In the genomic region with DNA sequence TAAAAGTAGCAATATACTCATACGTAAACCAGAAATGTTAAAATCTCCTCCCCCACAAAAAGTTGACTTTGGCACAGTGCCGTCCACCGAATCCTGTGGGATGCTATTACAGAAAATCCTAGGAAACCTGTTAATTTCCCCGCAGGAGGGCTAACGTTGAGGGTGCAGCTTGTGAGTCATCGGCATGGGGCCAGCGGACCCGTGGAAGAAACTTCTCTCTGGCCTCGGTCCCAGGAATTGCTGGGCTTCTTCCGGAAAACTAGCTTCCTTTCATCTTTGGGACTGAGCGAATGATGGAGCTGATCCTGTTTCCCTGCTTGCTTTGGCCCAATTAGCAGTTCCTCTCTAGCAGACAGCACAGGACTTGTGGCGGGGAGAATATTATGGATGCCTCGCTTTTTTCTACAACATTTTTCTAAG, we compare ENCODE assay signal across 8 cellular contexts. TPM values are rescaled to one million over a fixed set of nuclear protein-coding genes. Genes with fewer than 3 reads are reported as not detected.
DNase-seq lines count a peak whose midpoint lies in the region; ATAC-seq and TF ChIP-seq lines count a peak whose summit lies in the region.

No MANE protein-coding gene starts in this region.

- H3K27me3 ChIP-seq in HCT116 (ENCODE audit: insufficient read depth, low read length) (no peaks in the 10 kb centered on the region), hepatocyte (no peaks in the 10 kb centered on the region)

- H3K4me2 ChIP-seq in HCT116 (ENCODE audit: low read length): peak overlapping the region; percentile 70
- H3K4me2 ChIP-seq in hepatocyte: no peak overlapping the region

- RAD21 ChIA-PET in HCT116 (lab: Charles Lee; ENCODE audit: low non-redundant PET in 1 of 2, low total read pairs in 2 of 2, uncharacterized antibody in 2 of 2, unreplicated experiment in 2 of 2): interaction anchor here in 1 of 2 experiments (0.6 kb wide), 1 partner anchor 32 kb away, joined by 3 read pairs; no protein-coding TSS in a partner anchor

- H4K20me1 ChIP-seq in HCT116 (ENCODE audit: insufficient read depth) (no peaks in the 10 kb centered on the region), hepatocyte (ENCODE audit: insufficient read depth, poor library complexity, severe bottlenecking) (no peaks in the 10 kb centered on the region)

- TF ChIP-seq CTCF in HCT116 (IDR thresholded peaks at IDR 0.05 in 2 of 3, conservative IDR thresholded peaks at IDR 0.05 in 1 of 3; ENCODE audit: borderline replicate concordance in 1 of 3, insufficient read depth in 1 of 3, low read depth in 2 of 3, low read length in 2 of 3) (no peak), hepatocyte (IDR thresholded peaks at IDR 0.05; ENCODE audit: poor library complexity) (no peak)

- POLR2A ChIA-PET in HCT116 (lab: Charles Lee): no interaction called here

- H3K79me2 ChIP-seq in HCT116 (ENCODE audit: insufficient read depth, low read length): no peaks in the 10 kb centered on the region
- H3K79me2 ChIP-seq in hepatocyte: no peaks in the 10 kb centered on the region

- peak; percentile 16; the same call in 1 of the 2 replicates for TF ChIP-seq RAD21 in HCT116 (IDR thresholded peaks at IDR 0.05; ENCODE audit: low read depth)

- no TSS peak for BruUV-seq in HCT116 (replicated peaks; lab: Mats Ljungman, UMichigan)

- intact Hi-C loops in HCT116 (cut with micrococcal nuclease): no loop called here
- intact Hi-C loops in activated T-helper 1 cell treated with anti-CD3 and anti-CD28 coated beads, Interleukin-12 subunit alpha, Interleukin-12 subunit beta, Interleukin-2, Interleukin-4 antibody, amounts not matched to agents 30 ng/mL and 10 ng/mL and 1 ng/mL, durations not matched to agents 14 hours and 24 hours and 36 hours (cut with micrococcal nuclease): no loop called here

- H3K27ac ChIP-seq in HCT116 (ENCODE audit: low read depth, low read length): peak overlapping the region; percentile 87
- peak overlapping the region; percentile 71 for H3K27ac ChIP-seq in hepatocyte

- H3K4me3 Mint-ChIP-seq in activated T-helper 1 cell treated with anti-CD3 and anti-CD28 coated beads, Interleukin-12 subunit alpha, Interleukin-12 subunit beta, Interleukin-2, Interleukin-4 antibody, amounts not matched to agents 30 ng/mL and 10 ng/mL and 1 ng/mL, durations not matched to agents 14 hours and 24 hours and 36 hours: no peak overlapping the region

- no peak overlapping the region for H3K27ac Mint-ChIP-seq in activated T-helper 1 cell treated with anti-CD3 and anti-CD28 coated beads, Interleukin-12 subunit alpha, Interleukin-12 subunit beta, Interleukin-2, Interleukin-4 antibody, amounts not matched to agents 30 ng/mL and 10 ng/mL and 1 ng/mL, durations not matched to agents 14 hours and 24 hours and 36 hours

- no peak for TF ChIP-seq POLR2A in HCT116 (IDR thresholded peaks at IDR 0.05; ENCODE audit: borderline replicate concordance, extremely low read depth, insufficient read depth, insufficient read length)

- H3K4me1 Mint-ChIP-seq in activated T-helper 1 cell treated with anti-CD3 and anti-CD28 coated beads, Interleukin-12 subunit alpha, Interleukin-12 subunit beta, Interleukin-2, Interleukin-4 antibody, amounts not matched to agents 30 ng/mL and 10 ng/mL and 1 ng/mL, durations not matched to agents 14 hours and 24 hours and 36 hours (ENCODE audit: low read depth): peaks cover 15% of the 10 kb centered on the region

- H3K36me3 Mint-ChIP-seq in activated T-helper 1 cell treated with anti-CD3 and anti-CD28 coated beads, Interleukin-12 subunit alpha, Interleukin-12 subunit beta, Interleukin-2, Interleukin-4 antibody, amounts not matched to agents 30 ng/mL and 10 ng/mL and 1 ng/mL, durations not matched to agents 14 hours and 24 hours and 36 hours (ENCODE audit: low read depth): no peaks in the 10 kb centered on the region

- H3K9me3 ChIP-seq in HCT116 (ENCODE audit: control insufficient read depth in 1 of 2, insufficient read depth in 1 of 2, low read depth in 1 of 2, low read length in 2 of 2) (peaks cover 4 to 7% of the 10 kb centered on the region in 2 experiments; a peak in 3 of 4 replicates), hepatocyte (ENCODE audit: low read depth) (no peaks in the 10 kb centered on the region)

- H3K27me3 Mint-ChIP-seq in activated T-helper 1 cell treated with anti-CD3 and anti-CD28 coated beads, Interleukin-12 subunit alpha, Interleukin-12 subunit beta, Interleukin-2, Interleukin-4 antibody, amounts not matched to agents 30 ng/mL and 10 ng/mL and 1 ng/mL, durations not matched to agents 14 hours and 24 hours and 36 hours (ENCODE audit: insufficient read depth): peaks cover 16% of the 10 kb centered on the region

- 46% methylated on average over 13 of the region's 13 CpGs for WGBS in hepatocyte (ENCODE audit: low lambda C conversion rate, missing lambda C conversion rate)

- peak; percentile 68 for ATAC-seq in HCT116
- ATAC-seq in HG02981 (IDR thresholded peaks at IDR 0.05; ENCODE audit: unreplicated experiment): no peak
- ATAC-seq in GM21381 (IDR thresholded peaks at IDR 0.05; ENCODE audit: unreplicated experiment): no peak

- peak overlapping the region in 1 of 2 experiments; percentile 27; a peak in 2 of 4 replicates for H3K4me3 ChIP-seq in HCT116 (replicated peaks in 1 of 2; ENCODE audit: low read depth in 1 of 2, low read length in 2 of 2)
- no peak overlapping the region for H3K4me3 ChIP-seq in hepatocyte

- H3K9ac ChIP-seq in HCT116 (ENCODE audit: low read length): no peak overlapping the region

- H3K36me3 ChIP-seq in HCT116 (ENCODE audit: control insufficient read depth in 1 of 2, insufficient read depth in 2 of 2, low read length in 2 of 2) (no peaks in the 10 kb centered on the region), hepatocyte (replicated peaks; ENCODE audit: insufficient read depth, low read depth) (no peaks in the 10 kb centered on the region)

- peaks cover 51 to 64% of the 10 kb centered on the region in 2 experiments for H3K4me1 ChIP-seq in HCT116 (ENCODE audit: control insufficient read depth in 1 of 2, insufficient read depth in 2 of 2, low read length in 2 of 2)
- H3K4me1 ChIP-seq in hepatocyte (ENCODE audit: insufficient read depth): peaks cover 23% of the 10 kb centered on the region

- H3K9me3 Mint-ChIP-seq in activated T-helper 1 cell treated with anti-CD3 and anti-CD28 coated beads, Interleukin-12 subunit alpha, Interleukin-12 subunit beta, Interleukin-2, Interleukin-4 antibody, amounts not matched to agents 30 ng/mL and 10 ng/mL and 1 ng/mL, durations not matched to agents 14 hours and 24 hours and 36 hours: no peaks in the 10 kb centered on the region

- H3K9me2 ChIP-seq in HCT116 (ENCODE audit: insufficient read depth) (no peaks in the 10 kb centered on the region), hepatocyte (replicated peaks; ENCODE audit: insufficient read depth) (no peaks in the 10 kb centered on the region)

- H2AFZ ChIP-seq in HCT116 (ENCODE audit: low read depth, low read length, poor library complexity, severe bottlenecking): peak overlapping the region; percentile 52
- no peak overlapping the region for H2AFZ ChIP-seq in hepatocyte

- CTCF ChIA-PET in HCT116 (lab: Charles Lee): interaction anchor here (1.3 kb wide), 1 partner anchor 58 kb away, joined by 4 read pairs; no protein-coding TSS in a partner anchor

- DNase-seq in HCT116 (ENCODE audit: low read depth, low spot score) (peak; percentile 60), amniotic stem cell (lab: John Stamatoyannopoulos, UW) (peak; percentile 51), hepatocyte (ENCODE audit: low spot score) (peak; percentile 68), stromal cell of bone marrow (ENCODE audit: low read depth) (peak; percentile 93), NOMO-1 (lab: John Stamatoyannopoulos, UW; ENCODE audit: unreplicated experiment in 2 of 2) (no peak)
- no peak for DNase-seq in activated T-helper 1 cell treated with anti-CD3 and anti-CD28 coated beads, Interleukin-12 subunit alpha, Interleukin-12 subunit beta, Interleukin-2, Interleukin-4 antibody, amounts not matched to agents 30 ng/mL and 10 ng/mL and 1 ng/mL, durations not matched to agents 14 hours and 24 hours and 36 hours (ENCODE audit: low spot score)

TF ChIP-seq in HCT116, 20 proteins besides CTCF, POLR2A, EP300 and RAD21 (continues in another document):
- no peak for TF ChIP-seq SIN3A (IDR thresholded peaks at IDR 0.05; ENCODE audit: low read depth)
- TF ChIP-seq POLR2AphosphoS5 (IDR thresholded peaks at IDR 0.05; ENCODE audit: low read depth, low read length): peak; percentile 34; the same call in 1 of the 2 replicates
- peak; percentile 57; the same call in 1 of the 2 replicates for TF ChIP-seq CBX3 (IDR thresholded peaks at IDR 0.05; ENCODE audit: low read depth)
- TF ChIP-seq ZNF274 (IDR thresholded peaks at IDR 0.05; ENCODE audit: low read depth, low read length): no peak
- TF ChIP-seq CEBPB (IDR thresholded peaks at IDR 0.05; ENCODE audit: low read depth): no peak
- TF ChIP-seq TCF7L2 (IDR thresholded peaks at IDR 0.05; ENCODE audit: borderline replicate concordance, extremely low read depth, insufficient read depth, insufficient read length): peak; percentile 93
- no peak for TF ChIP-seq EZH2phosphoT487 (IDR thresholded peaks at IDR 0.05; ENCODE audit: borderline replicate concordance)
- peak; percentile 71 for TF ChIP-seq FOSL1 (IDR thresholded peaks at IDR 0.05; ENCODE audit: low read depth)
- TF ChIP-seq ELF1 (IDR thresholded peaks at IDR 0.05; ENCODE audit: borderline replicate concordance, low read depth): no peak

RNA-seq across cellular contexts. Expression of a gene that starts 13.4 kb away (rescaled TPM):
- total RNA-seq in HCT116 (2021; ENCODE audit: unreplicated experiment) (not detected), hepatocyte (not detected in 2 replicates)
- polyA plus RNA-seq in HCT116 (2012): not detected in 2 replicates
- polyA plus RNA-seq in hepatocyte: 0.24 and 0.64 TPM in 2 replicates
- 0.22 TPM in 1 of 2 replicates, not detected in the other for total RNA-seq in activated T-helper 1 cell treated with anti-CD3 and anti-CD28 coated beads, Interleukin-12 subunit alpha, Interleukin-12 subunit beta, Interleukin-2, Interleukin-4 antibody, amounts not matched to agents 30 ng/mL and 10 ng/mL and 1 ng/mL, durations not matched to agents 14 hours and 24 hours and 36 hours

RNA-seq across cellular contexts. Expression of a gene that starts 16.7 kb away (rescaled TPM):
- not detected for total RNA-seq in HCT116 (2021; ENCODE audit: unreplicated experiment)
- 0.42 and 0.64 TPM in 2 replicates for polyA plus RNA-seq in HCT116 (2012)
- total RNA-seq in hepatocyte: 10.6 and 15.5 TPM in 2 replicates
- polyA plus RNA-seq in hepatocyte: 12.4 and 19.1 TPM in 2 replicates
- total RNA-seq in activated T-helper 1 cell treated with anti-CD3 and anti-CD28 coated beads, Interleukin-12 subunit alpha, Interleukin-12 subunit beta, Interleukin-2, Interleukin-4 antibody, amounts not matched to agents 30 ng/mL and 10 ng/mL and 1 ng/mL, durations not matched to agents 14 hours and 24 hours and 36 hours: not detected in 2 replicates

Comparison
In these comparisons a context has a peak if more than half of its experiments do, and no peak if none do; other contexts are left out.
1. DNase-seq: peak in HCT116 (single experiment), amniotic stem cell (single experiment), hepatocyte (single experiment) and stromal cell of bone marrow (single experiment); none in NOMO-1 (0 of 2) and activated T-helper 1 cell treated with anti-CD3 and anti-CD28 coated beads, Interleukin-12 subunit alpha, Interleukin-12 subunit beta, Interleukin-2, Interleukin-4 antibody, amounts not matched to agents 30 ng/mL and 10 ng/mL and 1 ng/mL, durations not matched to agents 14 hours and 24 hours and 36 hours (single experiment).
2. RNA of a gene that starts 16.7 kb away (total RNA-seq): 10.6 to 15.5 TPM in hepatocyte; not detected in activated T-helper 1 cell treated with anti-CD3 and anti-CD28 coated beads, Interleukin-12 subunit alpha, Interleukin-12 subunit beta, Interleukin-2, Interleukin-4 antibody, amounts not matched to agents 30 ng/mL and 10 ng/mL and 1 ng/mL, durations not matched to agents 14 hours and 24 hours and 36 hours and not detected in HCT116 (single experiment); every median in the first group is over 10 times any median in the second.